In genomic region chr17:45042346-45043120, GRCh38 we compare ENCODE assay signal across 1 cellular context.
TF ChIP-seq lines count a peak whose summit lies in the region.

No MANE protein-coding gene starts in this region.

TF ChIP-seq in GM12878, 131 proteins besides CTCF, POLR2A, EP300 and RAD21:
- TF ChIP-seq ZNF24 (IDR thresholded peaks at IDR 0.05) (no peak), FOS (IDR thresholded peaks at IDR 0.05; ENCODE audit: borderline replicate concordance, extremely low read depth, insufficient read length) (no peak), ZNF274 (IDR thresholded peaks at IDR 0.05; ENCODE audit: insufficient read depth, insufficient read length) (no peak), IKZF1 (conservative IDR thresholded peaks at IDR 0.05) (peak; percentile 50), ZNF687 (IDR thresholded peaks at IDR 0.05) (0 out of 2 replicates have a peak, but pooled peaks have one; percentile 1), PAX8 (IDR thresholded peaks at IDR 0.05) (no peak), BCLAF1 (IDR thresholded peaks at IDR 0.05) (no peak), ZBTB11 (CRISPR knock-in tag; IDR thresholded peaks at IDR 0.05) (no peak), RELB (IDR thresholded peaks at IDR 0.05; ENCODE audit: low read depth) (0 out of 2 replicates have a peak, but pooled peaks have one; percentile 19), CREB1 (IDR thresholded peaks at IDR 0.05; ENCODE audit: low read depth) (no peak), GABPA (IDR thresholded peaks at IDR 0.05; ENCODE audit: low read depth) (no peak), MEF2B (IDR thresholded peaks at IDR 0.05; ENCODE audit: partially characterized antibody, poor library complexity, severe bottlenecking) (peak; percentile 61), NRF1 (conservative IDR thresholded peaks at IDR 0.05; ENCODE audit: low read depth, low read length) (no peak), MEF2A (IDR thresholded peaks at IDR 0.05; ENCODE audit: insufficient read depth, low read depth, low read length) (no peak), BHLHE40 (IDR thresholded peaks at IDR 0.05; ENCODE audit: borderline replicate concordance in 1 of 2, low read depth in 2 of 2, low read length in 1 of 2) (peak in 1 of 2 experiments; percentile 15; a peak in 1 of 4 replicates), SMARCA5 (IDR thresholded peaks at IDR 0.05) (0 out of 2 replicates have a peak, but pooled peaks have one; percentile 23), RUNX3 (IDR thresholded peaks at IDR 0.05; ENCODE audit: low read length) (no peak), ZNF217 (IDR thresholded peaks at IDR 0.05) (no peak), MTA2 (IDR thresholded peaks at IDR 0.05; ENCODE audit: low read depth) (peak; percentile 48), EZH2 (IDR thresholded peaks at IDR 0.05; ENCODE audit: borderline replicate concordance, control insufficient read depth, low read depth, low read length) (no peak), RELA (IDR thresholded peaks at IDR 0.05; ENCODE audit: borderline replicate concordance, partially characterized antibody) (no peak), SRF (IDR thresholded peaks at IDR 0.05; ENCODE audit: low read depth in 2 of 2, low read length in 2 of 2) (no peak)
- TF ChIP-seq, protein P1, sequence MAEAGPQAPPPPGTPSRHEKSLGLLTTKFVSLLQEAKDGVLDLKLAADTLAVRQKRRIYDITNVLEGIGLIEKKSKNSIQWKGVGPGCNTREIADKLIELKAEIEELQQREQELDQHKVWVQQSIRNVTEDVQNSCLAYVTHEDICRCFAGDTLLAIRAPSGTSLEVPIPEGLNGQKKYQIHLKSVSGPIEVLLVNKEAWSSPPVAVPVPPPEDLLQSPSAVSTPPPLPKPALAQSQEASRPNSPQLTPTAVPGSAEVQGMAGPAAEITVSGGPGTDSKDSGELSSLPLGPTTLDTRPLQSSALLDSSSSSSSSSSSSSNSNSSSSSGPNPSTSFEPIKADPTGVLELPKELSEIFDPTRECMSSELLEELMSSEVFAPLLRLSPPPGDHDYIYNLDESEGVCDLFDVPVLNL (IDR thresholded peaks at IDR 0.05; ENCODE audit: low read depth, low read length) = no peak
- TF ChIP-seq, protein P2, sequence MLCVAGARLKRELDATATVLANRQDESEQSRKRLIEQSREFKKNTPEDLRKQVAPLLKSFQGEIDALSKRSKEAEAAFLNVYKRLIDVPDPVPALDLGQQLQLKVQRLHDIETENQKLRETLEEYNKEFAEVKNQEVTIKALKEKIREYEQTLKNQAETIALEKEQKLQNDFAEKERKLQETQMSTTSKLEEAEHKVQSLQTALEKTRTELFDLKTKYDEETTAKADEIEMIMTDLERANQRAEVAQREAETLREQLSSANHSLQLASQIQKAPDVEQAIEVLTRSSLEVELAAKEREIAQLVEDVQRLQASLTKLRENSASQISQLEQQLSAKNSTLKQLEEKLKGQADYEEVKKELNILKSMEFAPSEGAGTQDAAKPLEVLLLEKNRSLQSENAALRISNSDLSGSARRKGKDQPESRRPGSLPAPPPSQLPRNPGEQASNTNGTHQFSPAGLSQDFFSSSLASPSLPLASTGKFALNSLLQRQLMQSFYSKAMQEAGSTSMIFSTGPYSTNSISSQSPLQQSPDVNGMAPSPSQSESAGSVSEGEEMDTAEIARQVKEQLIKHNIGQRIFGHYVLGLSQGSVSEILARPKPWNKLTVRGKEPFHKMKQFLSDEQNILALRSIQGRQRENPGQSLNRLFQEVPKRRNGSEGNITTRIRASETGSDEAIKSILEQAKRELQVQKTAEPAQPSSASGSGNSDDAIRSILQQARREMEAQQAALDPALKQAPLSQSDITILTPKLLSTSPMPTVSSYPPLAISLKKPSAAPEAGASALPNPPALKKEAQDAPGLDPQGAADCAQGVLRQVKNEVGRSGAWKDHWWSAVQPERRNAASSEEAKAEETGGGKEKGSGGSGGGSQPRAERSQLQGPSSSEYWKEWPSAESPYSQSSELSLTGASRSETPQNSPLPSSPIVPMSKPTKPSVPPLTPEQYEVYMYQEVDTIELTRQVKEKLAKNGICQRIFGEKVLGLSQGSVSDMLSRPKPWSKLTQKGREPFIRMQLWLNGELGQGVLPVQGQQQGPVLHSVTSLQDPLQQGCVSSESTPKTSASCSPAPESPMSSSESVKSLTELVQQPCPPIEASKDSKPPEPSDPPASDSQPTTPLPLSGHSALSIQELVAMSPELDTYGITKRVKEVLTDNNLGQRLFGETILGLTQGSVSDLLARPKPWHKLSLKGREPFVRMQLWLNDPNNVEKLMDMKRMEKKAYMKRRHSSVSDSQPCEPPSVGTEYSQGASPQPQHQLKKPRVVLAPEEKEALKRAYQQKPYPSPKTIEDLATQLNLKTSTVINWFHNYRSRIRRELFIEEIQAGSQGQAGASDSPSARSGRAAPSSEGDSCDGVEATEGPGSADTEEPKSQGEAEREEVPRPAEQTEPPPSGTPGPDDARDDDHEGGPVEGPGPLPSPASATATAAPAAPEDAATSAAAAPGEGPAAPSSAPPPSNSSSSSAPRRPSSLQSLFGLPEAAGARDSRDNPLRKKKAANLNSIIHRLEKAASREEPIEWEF (IDR thresholded peaks at IDR 0.05; ENCODE audit: insufficient replicate concordance, low read depth, low read length) = peak; percentile 82
TF ChIP-seq in GM12878: peak in this region for 8.
